8 cellular contexts compared by ENCODE assay signal in the genomic region with DNA sequence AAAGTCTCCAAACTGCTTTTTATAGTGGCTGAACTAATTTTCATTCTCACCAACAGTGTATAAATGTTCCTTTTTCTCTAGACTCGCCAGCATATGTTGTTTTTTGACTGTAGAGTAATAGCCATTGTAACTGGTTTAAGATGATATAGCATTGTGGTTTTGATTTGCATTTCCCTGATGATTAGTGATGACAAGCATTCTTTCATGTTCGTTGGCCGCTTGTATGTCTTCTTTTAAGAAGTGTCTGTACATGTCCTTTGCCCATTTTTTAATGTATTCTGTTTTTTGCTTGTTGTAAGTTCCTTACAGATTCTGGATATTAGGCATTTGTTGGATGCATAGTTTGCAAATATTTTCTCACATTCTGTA.
DNase-seq lines count a peak whose midpoint lies in the region; ATAC-seq and TF ChIP-seq lines count a peak whose summit lies in the region.

No MANE protein-coding gene starts in this region.

- H3K27ac ChIP-seq in right cardiac atrium (ENCODE audit: low read length) (no peak overlapping the region), SK-N-MC (peak overlapping the region; percentile 75), right lobe of liver (peak overlapping the region; percentile 28 to 58 (median 31))

- intact Hi-C loops in right cardiac atrium (cut with DNase I) (no loop called here), Right ventricle myocardium superior (cut with DNase I) (no loop called here), right lobe of liver (cut with DNase I) (no loop called here)

- peak overlapping the region; percentile 73 for H3K9ac ChIP-seq in SK-N-MC (ENCODE audit: insufficient read length)

- no peak for TF ChIP-seq CTCF in right lobe of liver (IDR thresholded peaks at IDR 0.05)

- H3K27me3 ChIP-seq in right cardiac atrium (ENCODE audit: control insufficient read depth, insufficient read depth), result no peaks in the 10 kb centered on the region
- no peaks in the 10 kb centered on the region for H3K27me3 ChIP-seq in right lobe of liver

- H3K4me1 ChIP-seq in right cardiac atrium (ENCODE audit: control insufficient read depth, insufficient read depth, low read length), result no peaks in the 10 kb centered on the region
- H3K4me1 ChIP-seq in right lobe of liver, result no peaks in the 10 kb centered on the region

- no peaks in the 10 kb centered on the region for H3K9me3 ChIP-seq in right cardiac atrium (ENCODE audit: control insufficient read depth, low read length)
- peaks cover 4% of the 10 kb centered on the region; the same call in 1 of the 2 replicates for H3K9me3 ChIP-seq in SK-N-MC (ENCODE audit: low read depth, low read length)
- no peaks in the 10 kb centered on the region for H3K9me3 ChIP-seq in right lobe of liver

- peak overlapping the region; percentile 63 for H3K4me3 ChIP-seq in right cardiac atrium (ENCODE audit: low read length)
- peak overlapping the region; percentile 86 for H3K4me3 ChIP-seq in SK-N-MC
- H3K4me3 ChIP-seq in right lobe of liver, result peak overlapping the region; percentile 46 to 54 (median 52)

- H3K36me3 ChIP-seq in SK-N-MC (ENCODE audit: insufficient read depth, low read length) (no peaks in the 10 kb centered on the region), right lobe of liver (no peaks in the 10 kb centered on the region)

- no peak for TF ChIP-seq POLR2A in right lobe of liver (IDR thresholded peaks at IDR 0.05)

- DNase-seq in right cardiac atrium (no peak), Right ventricle myocardium superior (no peak), SK-N-MC (ENCODE audit: low read depth, low spot score) (no peak), right lobe of liver (no peak), mucosa of gallbladder (ENCODE audit: low spot score) (no peak), NCI-H146 (lab: John Stamatoyannopoulos, UW) (no peak), amniotic stem cell (lab: John Stamatoyannopoulos, UW) (no peak)

- ATAC-seq in right cardiac atrium (no peak), Right ventricle myocardium superior (ENCODE audit: poor library complexity) (no peak), HG03060 (IDR thresholded peaks at IDR 0.05; ENCODE audit: low read depth, unreplicated experiment) (peak; percentile 23), right lobe of liver (peak; percentile 31 to 55 (median 42))

- 52% methylated on average over 3 of the region's 3 CpGs for WGBS in right cardiac atrium
- WGBS in right lobe of liver (ENCODE audit: insufficient coverage, low coverage, low lambda C conversion rate, missing lambda C conversion rate), result 18% methylated on average over 3 of the region's 3 CpGs

Comparison
In these comparisons a context has a peak if more than half of its experiments do, and no peak if none do; other contexts are left out.
1. ATAC-seq: peak in HG03060 (single experiment) and right lobe of liver (4 of 4); none in right cardiac atrium (0 of 2) and Right ventricle myocardium superior (single experiment).
2. Peak in every context shown above with its lines, with median percentiles within 50 percentile points of each other: H3K4me3 ChIP-seq.